Comparison of ENCODE assay signal across 11 cellular contexts in genomic region chr2:53108246-53108645, GRCh38.
"Had no signal": no experiment of that assay in that cellular context is flagged by ENCODE, and none has a peak within 500 bp of the region (broad histone marks: within the 10 kb centered on the region; RNA-seq: fewer than 3 reads in every experiment).

No MANE protein-coding gene starts in this region.

- ATAC-seq: GM23338, HCT116 had no signal

- H3K4me2 ChIP-seq: GM23338 had no signal

- H3K27ac ChIP-seq: GM23248 had no signal

- DNase-seq: GM23248, GOT3, H7, H9, HCEC 1CT, HFFc6 had no signal

- H2AFZ ChIP-seq: GM23248, GM23338 had no signal

- FAIRE-seq: H1, H54 had no signal

- H3K4me3 ChIP-seq: GM23248, GM23338, HAP-1 had no signal

- H3K9me3 ChIP-seq: HAP-1 had no signal

- H3K36me3 ChIP-seq: HAP-1 had no signal

- H3K9ac ChIP-seq: GM23248 had no signal
